In the genomic region with DNA sequence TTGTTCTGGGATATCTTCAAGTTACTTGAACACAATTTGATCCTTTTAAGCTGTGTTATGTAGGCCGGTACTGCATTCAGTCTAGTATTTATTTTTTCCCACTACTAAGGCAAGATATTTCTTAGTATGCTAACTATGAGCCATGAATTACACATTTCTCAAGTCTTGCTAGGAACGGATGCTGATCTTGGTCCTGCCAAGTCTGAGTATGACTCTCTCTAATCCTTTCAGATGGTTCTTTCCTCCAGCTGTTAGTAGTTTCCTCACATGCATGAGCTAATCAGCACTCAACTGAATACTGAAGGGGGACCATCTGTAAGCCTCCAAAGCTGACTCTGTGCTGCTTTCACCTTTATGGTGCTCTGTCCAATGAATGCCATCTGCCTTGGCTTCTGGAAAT, we compare ENCODE assay signal across 13 cellular contexts.
DNase-seq lines count a peak whose midpoint lies in the region; ATAC-seq and TF ChIP-seq lines count a peak whose summit lies in the region.
"Had no signal": no experiment of that assay in that cellular context is flagged by ENCODE, and none has a peak within 500 bp of the region (broad histone marks: within the 10 kb centered on the region; RNA-seq: fewer than 3 reads in every experiment).

No MANE protein-coding gene starts in this region.

- no peaks in the 10 kb centered on the region for H3K36me3 Mint-ChIP-seq in activated CD8-positive, alpha-beta memory T cell treated with anti-CD3 and anti-CD28 coated beads, Interleukin-2, amount 10 ng/mL, durations not matched to agents 7 days and 5 days

- H3K27me3 Mint-ChIP-seq in activated CD8-positive, alpha-beta memory T cell treated with anti-CD3 and anti-CD28 coated beads, Interleukin-2, amount 10 ng/mL, durations not matched to agents 7 days and 5 days = no peaks in the 10 kb centered on the region

- no peak for TF ChIP-seq CTCF in RWPE2 (IDR thresholded peaks at IDR 0.05; ENCODE audit: poor library complexity, severe bottlenecking)

- ATAC-seq in RWPE2 (ENCODE audit: low read depth) (peak; percentile 42; the same call in 1 of the 3 replicates), HG02870 (IDR thresholded peaks at IDR 0.05; ENCODE audit: unreplicated experiment) (no peak), GM19467 (IDR thresholded peaks at IDR 0.05; ENCODE audit: unreplicated experiment) (no peak)
- ATAC-seq in activated CD8-positive, alpha-beta memory T cell treated with anti-CD3 and anti-CD28 coated beads, Interleukin-2, amount 10 ng/mL, durations not matched to agents 7 days and 5 days = no peak
- ATAC-seq: foreskin keratinocyte, left lobe of liver, Panc1 had no signal

- H3K4me1 Mint-ChIP-seq in activated CD8-positive, alpha-beta memory T cell treated with anti-CD3 and anti-CD28 coated beads, Interleukin-2, amount 10 ng/mL, durations not matched to agents 7 days and 5 days = no peaks in the 10 kb centered on the region

- no peaks in the 10 kb centered on the region for H3K36me3 ChIP-seq in RWPE2 (ENCODE audit: low read depth)

- no peaks in the 10 kb centered on the region for H3K4me1 ChIP-seq in RWPE2 (ENCODE audit: insufficient read depth, poor library complexity, severe bottlenecking)
- H3K4me1 ChIP-seq: foreskin keratinocyte had no signal

- no peak overlapping the region for H3K27ac Mint-ChIP-seq in activated CD8-positive, alpha-beta memory T cell treated with anti-CD3 and anti-CD28 coated beads, Interleukin-2, amount 10 ng/mL, durations not matched to agents 7 days and 5 days

- H3K4me3 ChIP-seq in RWPE2 (ENCODE audit: severe bottlenecking) = no peak overlapping the region
- H3K4me3 ChIP-seq in skeletal muscle cell (ENCODE audit: low read depth, low read length) = no peak overlapping the region

- H3K4me3 Mint-ChIP-seq in activated CD8-positive, alpha-beta memory T cell treated with anti-CD3 and anti-CD28 coated beads, Interleukin-2, amount 10 ng/mL, durations not matched to agents 7 days and 5 days = no peak overlapping the region

- no peaks in the 10 kb centered on the region for H3K9me3 Mint-ChIP-seq in activated CD8-positive, alpha-beta memory T cell treated with anti-CD3 and anti-CD28 coated beads, Interleukin-2, amount 10 ng/mL, durations not matched to agents 7 days and 5 days (ENCODE audit: low read depth)

- CTCF ChIA-PET in activated CD8-positive, alpha-beta memory T cell treated with anti-CD3 and anti-CD28 coated beads, Interleukin-2, amount 10 ng/mL, durations not matched to agents 7 days and 5 days (lab: Charles Lee) = no interaction called here

- H3K27ac ChIP-seq in RWPE2 (ENCODE audit: poor library complexity, severe bottlenecking) = no peak overlapping the region
- H3K27ac ChIP-seq: foreskin keratinocyte had no signal

- no peaks in the 10 kb centered on the region for H3K27me3 ChIP-seq in RWPE2 (ENCODE audit: insufficient read depth, poor library complexity, severe bottlenecking)
- H3K27me3 ChIP-seq: foreskin keratinocyte had no signal

- DNase-seq in GM04504 (ENCODE audit: low read depth) = peak; percentile 35
- DNase-seq in RWPE2 (ENCODE audit: low spot score) = no peak
- peak; percentile 88 for DNase-seq in fibroblast of the conjunctiva (ENCODE audit: low read depth)
- peak; percentile 77 for DNase-seq in skeletal muscle cell (ENCODE audit: low read depth)
- DNase-seq in activated CD8-positive, alpha-beta memory T cell treated with anti-CD3 and anti-CD28 coated beads, Interleukin-2, amount 10 ng/mL, durations not matched to agents 7 days and 5 days = no peak
- no peak for DNase-seq in activated effector memory CD4-positive, alpha-beta T cell treated with Interleukin-2 at 50 U/mL for 16 hours
- DNase-seq: activated CD8-positive, alpha-beta memory T cell treated with anti-CD3 and anti-CD28 coated beads, Interleukin-2, amount 50 U/mL, for 4 hours; NCI-H1436 had no signal

- no peaks in the 10 kb centered on the region for H3K9me3 ChIP-seq in RWPE2 (ENCODE audit: severe bottlenecking)

Comparison
In these comparisons a context has a peak if more than half of its experiments do, and no peak if none do; other contexts are left out.
1. DNase-seq: peak in GM04504 (single experiment), fibroblast of the conjunctiva (single experiment) and skeletal muscle cell (single experiment); none in RWPE2 (single experiment), activated CD8-positive, alpha-beta memory T cell treated with anti-CD3 and anti-CD28 coated beads, Interleukin-2, amount 10 ng/mL, durations not matched to agents 7 days and 5 days (single experiment) and activated effector memory CD4-positive, alpha-beta T cell treated with Interleukin-2 at 50 U/mL for 16 hours (single experiment).